31 cellular contexts compared by ENCODE assay signal in genomic region chr12:27637524-27637923, GRCh38. TPM values are rescaled to one million over a fixed set of nuclear protein-coding genes. Genes with fewer than 3 reads are reported as not detected.
"Had no signal": no experiment of that assay in that cellular context is flagged by ENCODE, and none has a peak within 500 bp of the region (broad histone marks: within the 10 kb centered on the region; RNA-seq: fewer than 3 reads in every experiment).

No MANE protein-coding gene starts in this region.

- H3K9me3 ChIP-seq: lower lobe of right lung, pancreas, prostate gland, stomach, testis, thyroid gland, transverse colon, upper lobe of left lung, vagina had no signal

- H3K4me3 ChIP-seq: lower lobe of right lung, pancreas, prostate gland, skin epidermis, stomach, testis, thyroid gland, transverse colon, upper lobe of left lung, vagina had no signal

- H3K27me3 ChIP-seq: pancreas, stomach, testis, thyroid gland, transverse colon, upper lobe of left lung, vagina had no signal

- H3K4me1 ChIP-seq: prostate gland, testis, vagina had no signal

- H3K9me3 Mint-ChIP-seq: naive thymus-derived CD8-positive, alpha-beta T cell; nephron; neural crest cell; stimulated activated naive B cell treated with anti-CD40 and anti-IgM and Interleukin-4, amounts not matched to agents 10 μg/mL and 1 μg/mL and 100 μg/mL, for 72 hours had no signal

- ATAC-seq: left cardiac atrium; left lobe of liver; left ventricle myocardium superior; lower lobe of right lung; naive thymus-derived CD8-positive, alpha-beta T cell; pancreas; right cardiac atrium; sciatic nerve; stimulated activated naive B cell treated with anti-CD40 and anti-IgM and Interleukin-4, amounts not matched to agents 10 μg/mL and 1 μg/mL and 100 μg/mL, for 72 hours; stimulated activated naive CD8-positive, alpha-beta T cell treated with anti-CD3 and anti-CD28 coated beads, Interleukin-15, Interleukin-2, amounts not matched to agents 100 U/mL and 50 U/mL, for 24 hours had no signal

- H3K27ac ChIP-seq: lower lobe of right lung, pancreas, prostate gland, skin epidermis, stomach, testis, thyroid gland, transverse colon, upper lobe of left lung, vagina had no signal

- H3K4me3 Mint-ChIP-seq: naive thymus-derived CD8-positive, alpha-beta T cell; nephron; neural crest cell; stimulated activated naive B cell treated with anti-CD40 and anti-IgM and Interleukin-4, amounts not matched to agents 10 μg/mL and 1 μg/mL and 100 μg/mL, for 72 hours had no signal

- H3K27me3 Mint-ChIP-seq: stimulated activated naive B cell treated with anti-CD40 and anti-IgM and Interleukin-4, amounts not matched to agents 10 μg/mL and 1 μg/mL and 100 μg/mL, for 72 hours had no signal

- H3K4me1 Mint-ChIP-seq: naive thymus-derived CD8-positive, alpha-beta T cell had no signal

- H3K27ac Mint-ChIP-seq: nephron; stimulated activated naive B cell treated with anti-CD40 and anti-IgM and Interleukin-4, amounts not matched to agents 10 μg/mL and 1 μg/mL and 100 μg/mL, for 72 hours had no signal

- DNase-seq: islet precursor cell; kidney glomerular epithelial cell; left cardiac atrium; left ventricle myocardium superior; lower lobe of right lung; mammary epithelial cell; mesenchymal stem cell; naive thymus-derived CD8-positive, alpha-beta T cell; nucleus accumbens; pancreas; posterior cingulate gyrus; retina; right cardiac atrium; stimulated activated CD4-positive, alpha-beta T cell treated with anti-CD3 and anti-CD28 coated beads, Interleukin-12 subunit alpha, Interleukin-12 subunit beta, amount 100 ng/mL, for 4 hours; stimulated activated CD4-positive, alpha-beta T cell treated with anti-CD3 and anti-CD28 coated beads, Interleukin-15, amount 100 ng/mL, for 24 hours; stimulated activated CD4-positive, alpha-beta T cell treated with anti-CD3 and anti-CD28 coated beads, Interleukin-2, amount 100 ng/mL, for 24 hours; stimulated activated CD4-positive, alpha-beta T cell treated with anti-CD3 and anti-CD28 coated beads, Interleukin-4, amount 100 ng/mL, for 1 hour; stimulated activated naive B cell treated with anti-CD40 and anti-IgM and Interleukin-4, amounts not matched to agents 10 μg/mL and 1 μg/mL and 100 μg/mL, for 72 hours; stimulated activated naive CD8-positive, alpha-beta T cell treated with anti-CD3 and anti-CD28 coated beads, Interleukin-15, Interleukin-2, amounts not matched to agents 100 U/mL and 50 U/mL, for 24 hours; stomach; testis; thyroid gland; transverse colon; upper lobe of left lung had no signal

- FAIRE-seq: pancreas had no signal

- H3K36me3 ChIP-seq: pancreas, prostate gland, stomach, thyroid gland, transverse colon, vagina had no signal

RNA-seq across cellular contexts. Expression of gene REP15, which starts 58.7 kb away (rescaled TPM):
- total RNA-seq: naive thymus-derived CD8-positive, alpha-beta T cell; vagina had no signal
- polyA plus RNA-seq: naive thymus-derived CD8-positive, alpha-beta T cell had no signal
